In the genomic region with DNA sequence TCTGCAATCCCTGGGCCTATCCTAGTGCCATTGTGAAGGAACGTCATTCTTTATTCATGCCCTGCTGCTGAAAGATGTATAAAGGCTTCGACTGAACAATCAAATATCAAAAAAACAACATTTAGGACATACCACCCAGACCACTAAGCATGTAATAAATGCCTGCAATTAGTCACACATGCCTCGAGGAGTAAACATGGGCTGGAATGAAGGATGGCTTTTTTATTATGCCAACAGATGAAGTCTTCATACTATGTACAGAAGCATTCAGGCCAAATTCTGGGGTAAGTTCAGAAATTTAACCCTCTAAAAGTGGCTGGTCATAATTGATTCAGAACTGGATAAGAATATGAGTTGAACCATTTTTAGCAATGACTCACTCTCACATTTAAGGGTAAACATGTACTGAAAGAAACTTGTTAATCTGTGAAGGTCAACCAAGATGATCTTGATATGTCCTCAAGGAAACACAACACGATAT, we compare ENCODE assay signal across 14 cellular contexts. TPM values are rescaled to one million over a fixed set of nuclear protein-coding genes. Genes with fewer than 3 reads are reported as not detected.
DNase-seq lines count a peak whose midpoint lies in the region; ATAC-seq and TF ChIP-seq lines count a peak whose summit lies in the region.
"Had no signal": no experiment of that assay in that cellular context is flagged by ENCODE, and none has a peak within 500 bp of the region (broad histone marks: within the 10 kb centered on the region; RNA-seq: fewer than 3 reads in every experiment).

No MANE protein-coding gene starts in this region.

- no peaks in the 10 kb centered on the region for H3K27me3 ChIP-seq in osteoblast (ENCODE audit: insufficient read depth, low read length)
- H3K27me3 ChIP-seq: esophagus muscularis mucosa had no signal

- H3K27ac ChIP-seq in cingulate gyrus (ENCODE audit: low read depth, low read length) (peak overlapping the region; percentile 44), osteoblast (ENCODE audit: low read depth, low read length) (peak overlapping the region; percentile 64)
- H3K27ac ChIP-seq: esophagus muscularis mucosa had no signal

- no peaks in the 10 kb centered on the region for H4K20me1 ChIP-seq in osteoblast (ENCODE audit: insufficient read depth, low read length)

- no peaks in the 10 kb centered on the region for H3K79me2 ChIP-seq in osteoblast (ENCODE audit: insufficient read depth, low read length)

- TF ChIP-seq CTCF in GM12865 (IDR thresholded peaks at IDR 0.05; ENCODE audit: insufficient read depth, low read depth, low read length, missing control alignments) (no peak), osteoblast (IDR thresholded peaks at IDR 0.05; ENCODE audit: extremely low read depth, low read depth, low read length) (no peak)

- peaks cover 18% of the 10 kb centered on the region for H3K4me1 ChIP-seq in osteoblast (ENCODE audit: insufficient read depth, low read length)

- no peaks in the 10 kb centered on the region for H3K36me3 ChIP-seq in osteoblast (ENCODE audit: insufficient read depth, low read length)
- H3K36me3 ChIP-seq: esophagus muscularis mucosa had no signal

- DNase-seq in GM12865 (ENCODE audit: low read depth) = peak; percentile 35
- peak; percentile 85 for DNase-seq in LHCN-M2 (ENCODE audit: low read depth)
- DNase-seq in osteoblast (ENCODE audit: insufficient read length, low spot score, missing footprints) = no peak
- no peak for DNase-seq in NCI-H187 treated with DMSO at 0.1 percent for 48 hours (lab: John Stamatoyannopoulos, UW)
- DNase-seq: NCI-H1417 treated with DMSO at 0.1 percent for 48 hours; stimulated activated CD4-positive, alpha-beta T cell treated with anti-CD3 and anti-CD28 coated beads, Interleukin-12 subunit alpha, Interleukin-12 subunit beta, amount 100 ng/mL, for 4 hours; stimulated activated naive CD4-positive, alpha-beta T cell treated with Interleukin-2 at 50 U/mL for 16 hours had no signal

- H3K4me2 ChIP-seq in osteoblast (ENCODE audit: insufficient read depth, low read length) = no peak overlapping the region

- no peak overlapping the region for H2AFZ ChIP-seq in osteoblast (ENCODE audit: low read length)

- no peak overlapping the region for H3K4me3 ChIP-seq in GM12865 (ENCODE audit: low read depth, low read length)
- H3K4me3 ChIP-seq in osteoblast (ENCODE audit: insufficient read depth, low read length) = no peak overlapping the region
- H3K4me3 ChIP-seq: esophagus muscularis mucosa had no signal

- H3K9me3 ChIP-seq in osteoblast (ENCODE audit: low read depth, low read length) = no peaks in the 10 kb centered on the region
- H3K9me3 ChIP-seq: esophagus muscularis mucosa had no signal

- ATAC-seq in HG02642 (IDR thresholded peaks at IDR 0.05; ENCODE audit: poor library complexity, unreplicated experiment) = no peak
- ATAC-seq in GM21786 (IDR thresholded peaks at IDR 0.05; ENCODE audit: unreplicated experiment) = no peak
- no peak for ATAC-seq in HG03378 (IDR thresholded peaks at IDR 0.05; ENCODE audit: unreplicated experiment)

RNA-seq across cellular contexts. Expression of gene FAM240B, which starts 38.1 kb away (rescaled TPM):
- total RNA-seq in LHCN-M2 (2014; rRNA removed) = not detected in 2 replicates
- polyA plus RNA-seq in LHCN-M2 (2012) = not detected
- not detected in 2 replicates for total RNA-seq in osteoblast
- total RNA-seq: activated naive CD4-positive, alpha-beta T cell treated with anti-CD3 and anti-CD28 coated beads, Interleukin-2, amount 50 U/mL, for 72 hours; esophagus muscularis mucosa; mesothelial cell of epicardium had no signal

Comparison
In these comparisons a context has a peak if more than half of its experiments do, and no peak if none do; other contexts are left out.
1. DNase-seq: peak in GM12865 (single experiment) and LHCN-M2 (single experiment); none in osteoblast (single experiment) and NCI-H187 treated with DMSO at 0.1 percent for 48 hours (single experiment).